Comparison of ENCODE assay signal across 19 cellular contexts in the genomic region with DNA sequence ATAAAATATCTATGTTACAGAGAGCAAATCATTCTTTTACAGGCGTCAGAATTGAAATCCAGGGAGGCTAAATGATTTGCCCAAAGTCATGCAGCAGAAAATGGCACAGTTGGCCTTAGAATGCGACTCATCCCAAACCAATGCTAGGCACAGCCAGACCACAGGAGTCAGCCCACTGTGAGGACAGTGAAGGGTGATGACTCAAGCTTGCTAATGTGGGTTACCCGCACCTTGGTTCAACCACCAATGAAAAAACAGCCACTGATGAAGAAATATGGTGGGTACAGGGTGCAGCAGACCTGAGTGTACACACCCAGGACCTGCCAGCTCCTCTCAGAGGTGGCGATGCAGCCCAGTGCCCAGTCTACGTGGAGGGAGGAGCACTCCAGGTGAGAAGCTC.
DNase-seq lines count a peak whose midpoint lies in the region; ATAC-seq and TF ChIP-seq lines count a peak whose summit lies in the region.
"Had no signal": no experiment of that assay in that cellular context is flagged by ENCODE, and none has a peak within 500 bp of the region (broad histone marks: within the 10 kb centered on the region; RNA-seq: fewer than 3 reads in every experiment).

No MANE protein-coding gene starts in this region.

- no peaks in the 10 kb centered on the region for H3K9me3 ChIP-seq in PC-9 (ENCODE audit: insufficient read depth, low read depth)
- no peaks in the 10 kb centered on the region for H3K9me3 ChIP-seq in fibroblast of lung (ENCODE audit: control insufficient read depth, insufficient read depth, low read depth, low read length)
- H3K9me3 ChIP-seq: suprapubic skin had no signal

- peaks cover 13% of the 10 kb centered on the region; the same call in 1 of the 2 replicates for H3F3A ChIP-seq in PC-9 (ENCODE audit: insufficient read depth, low read depth)

- no peaks in the 10 kb centered on the region for H4K20me1 ChIP-seq in PC-9 (ENCODE audit: insufficient read depth)
- no peaks in the 10 kb centered on the region for H4K20me1 ChIP-seq in fibroblast of lung (ENCODE audit: control insufficient read depth, extremely low read depth, insufficient read depth, low read length)

- CTCF ChIA-PET in PC-9 (lab: Charles Lee) = no interaction called here

- no peaks in the 10 kb centered on the region for H3K9me2 ChIP-seq in PC-9 (ENCODE audit: insufficient read depth)

- H3K27ac Mint-ChIP-seq in natural killer cell treated with Interleukin-12 subunit alpha and Interleukin-12 subunit beta and Interleukin-15 and Interleukin-18, amount 100 ng/mL, for 72 hours = no peak overlapping the region
- no peak overlapping the region for H3K27ac Mint-ChIP-seq in natural killer cell
- H3K27ac Mint-ChIP-seq: activated CD4-positive, alpha-beta memory T cell treated with anti-CD3 and anti-CD28 coated beads for 36 hours; IgD-negative memory B cell had no signal

- TF ChIP-seq CTCF in natural killer cell (IDR thresholded peaks at IDR 0.05) = no peak
- TF ChIP-seq CTCF in PC-9 (conservative IDR thresholded peaks at IDR 0.05) = no peak
- TF ChIP-seq CTCF in fibroblast of lung (conservative IDR thresholded peaks at IDR 0.05 in 1 of 2, IDR thresholded peaks at IDR 0.05 in 1 of 2; ENCODE audit: low read depth in 1 of 2, low read length in 2 of 2) = no peak

- ATAC-seq in natural killer cell treated with Interleukin-12 subunit alpha and Interleukin-12 subunit beta and Interleukin-15 and Interleukin-18, amount 100 ng/mL, for 72 hours = peak; percentile 54 to 57
- ATAC-seq in natural killer cell (no peak), GM19395 (IDR thresholded peaks at IDR 0.05; ENCODE audit: unreplicated experiment) (no peak), GM21576 (IDR thresholded peaks at IDR 0.05; ENCODE audit: unreplicated experiment) (no peak)

- H3K9me3 Mint-ChIP-seq in natural killer cell treated with Interleukin-12 subunit alpha and Interleukin-12 subunit beta and Interleukin-15 and Interleukin-18, amount 100 ng/mL, for 72 hours = no peaks in the 10 kb centered on the region
- H3K9me3 Mint-ChIP-seq in natural killer cell = no peaks in the 10 kb centered on the region
- H3K9me3 Mint-ChIP-seq: activated CD4-positive, alpha-beta memory T cell treated with anti-CD3 and anti-CD28 coated beads for 36 hours; IgD-negative memory B cell had no signal

- H2AFZ ChIP-seq in PC-9 (peak overlapping the region; percentile 19; the same call in 1 of the 2 replicates), fibroblast of lung (ENCODE audit: low read length) (no peak overlapping the region)

- no peaks in the 10 kb centered on the region for H3K27me3 ChIP-seq in PC-9 (ENCODE audit: insufficient read depth, low read depth)
- no peaks in the 10 kb centered on the region for H3K27me3 ChIP-seq in fibroblast of lung (ENCODE audit: control insufficient read depth, insufficient read depth, low read length)
- H3K27me3 ChIP-seq: suprapubic skin had no signal

- H3K36me3 ChIP-seq in PC-9 (ENCODE audit: low read depth) (no peaks in the 10 kb centered on the region), fibroblast of lung (ENCODE audit: control insufficient read depth, insufficient read depth, low read length) (no peaks in the 10 kb centered on the region)
- H3K36me3 ChIP-seq: suprapubic skin had no signal

- no peak overlapping the region for H3K4me3 ChIP-seq in PC-9
- no peak overlapping the region for H3K4me3 ChIP-seq in fibroblast of lung (replicated peaks in 1 of 4; ENCODE audit: control extremely low read depth in 1 of 4, insufficient read depth in 1 of 4, low read depth in 3 of 4, low read length in 4 of 4)
- H3K4me3 ChIP-seq: suprapubic skin had no signal

- no peak overlapping the region for H3K4me3 Mint-ChIP-seq in natural killer cell treated with Interleukin-12 subunit alpha and Interleukin-12 subunit beta and Interleukin-15 and Interleukin-18, amount 100 ng/mL, for 72 hours
- H3K4me3 Mint-ChIP-seq in natural killer cell = no peak overlapping the region
- H3K4me3 Mint-ChIP-seq: activated CD4-positive, alpha-beta memory T cell treated with anti-CD3 and anti-CD28 coated beads for 36 hours; IgD-negative memory B cell had no signal

- H3K4me1 ChIP-seq in PC-9 (replicated peaks; ENCODE audit: insufficient read depth) (peaks cover 36% of the 10 kb centered on the region), fibroblast of lung (ENCODE audit: control insufficient read depth, extremely low read depth, insufficient read depth, low read length) (peaks cover 4% of the 10 kb centered on the region)
- H3K4me1 ChIP-seq: suprapubic skin had no signal

- H3K27ac ChIP-seq in PC-9 (no peak overlapping the region; the same call in 1 of the 2 replicates), fibroblast of lung (ENCODE audit: insufficient read depth, low read length) (no peak overlapping the region)
- H3K27ac ChIP-seq: suprapubic skin had no signal

- H3K27me3 Mint-ChIP-seq in natural killer cell treated with Interleukin-12 subunit alpha and Interleukin-12 subunit beta and Interleukin-15 and Interleukin-18, amount 100 ng/mL, for 72 hours = peaks cover 0 to 2% of the 10 kb centered on the region in 2 donors
- H3K27me3 Mint-ChIP-seq in natural killer cell (ENCODE audit: low read depth in 2 of 2) = no peaks in the 10 kb centered on the region

- no peaks in the 10 kb centered on the region for H3K79me2 ChIP-seq in PC-9 (ENCODE audit: low read depth)
- H3K79me2 ChIP-seq in fibroblast of lung (ENCODE audit: control insufficient read depth, insufficient read depth, low read length) = no peaks in the 10 kb centered on the region

- POLR2A ChIA-PET in PC-9 (lab: Charles Lee; ENCODE audit: unreplicated experiment) = no interaction called here

- intact Hi-C loops in natural killer cell (cut with micrococcal nuclease) = no loop called here
- intact Hi-C loops in PC-9 (cut with micrococcal nuclease; ENCODE audit: unreplicated experiment) = no loop called here

- no peak for DNase-seq in natural killer cell treated with Interleukin-12 subunit alpha and Interleukin-12 subunit beta and Interleukin-15 and Interleukin-18, amount 100 ng/mL, for 72 hours (ENCODE audit: low spot score)
- no peak for DNase-seq in natural killer cell
- peak in 1 of 2 experiments; percentile 54 for DNase-seq in PC-9
- DNase-seq in fibroblast of lung (ENCODE audit: low read depth in 2 of 2) = peak; percentile 42 to 60
- DNase-seq in SHP77 (lab: John Stamatoyannopoulos, UW) = no peak
- no peak for DNase-seq in NCI-H2227 (lab: John Stamatoyannopoulos, UW; ENCODE audit: unreplicated experiment)
- DNase-seq: activated CD4-positive, alpha-beta memory T cell treated with anti-CD3 and anti-CD28 coated beads for 36 hours; activated gamma-delta T cell; AML-193; caudate nucleus; kidney glomerular epithelial cell; NCI-H187; NCI-H82; posterior cingulate gyrus; SHP77 treated with DMSO at 0.1 percent for 48 hours had no signal

- H3K4me2 ChIP-seq in PC-9 (peak overlapping the region; percentile 15; the same call in 1 of the 2 replicates), fibroblast of lung (ENCODE audit: extremely low read depth, insufficient read depth, low read length) (peak overlapping the region; percentile 25)

- H3K9ac ChIP-seq in fibroblast of lung (ENCODE audit: insufficient read depth, low read length) = no peak overlapping the region

- no TSS peak for BruUV-seq in PC-9 (replicated peaks; lab: Mats Ljungman, UMichigan)

- H3K4me1 Mint-ChIP-seq in natural killer cell treated with Interleukin-12 subunit alpha and Interleukin-12 subunit beta and Interleukin-15 and Interleukin-18, amount 100 ng/mL, for 72 hours (ENCODE audit: low read depth in 2 of 2) = no peaks in the 10 kb centered on the region
- no peaks in the 10 kb centered on the region for H3K4me1 Mint-ChIP-seq in natural killer cell
- H3K4me1 Mint-ChIP-seq: IgD-negative memory B cell had no signal

- no peaks in the 10 kb centered on the region for H3K36me3 Mint-ChIP-seq in natural killer cell treated with Interleukin-12 subunit alpha and Interleukin-12 subunit beta and Interleukin-15 and Interleukin-18, amount 100 ng/mL, for 72 hours
- no peaks in the 10 kb centered on the region for H3K36me3 Mint-ChIP-seq in natural killer cell
- H3K36me3 Mint-ChIP-seq: activated CD4-positive, alpha-beta memory T cell treated with anti-CD3 and anti-CD28 coated beads for 36 hours had no signal

Comparison
In these comparisons a context has a peak if more than half of its experiments do, and no peak if none do; other contexts are left out.
1. ATAC-seq: peak in natural killer cell treated with Interleukin-12 subunit alpha and Interleukin-12 subunit beta and Interleukin-15 and Interleukin-18, amount 100 ng/mL, for 72 hours (2 of 2); none in natural killer cell (0 of 3), GM19395 (single experiment) and GM21576 (single experiment).
2. DNase-seq: peak in fibroblast of lung (2 of 2); none in natural killer cell treated with Interleukin-12 subunit alpha and Interleukin-12 subunit beta and Interleukin-15 and Interleukin-18, amount 100 ng/mL, for 72 hours (single experiment), natural killer cell (single experiment), SHP77 (0 of 2) and NCI-H2227 (single experiment).